Comparison of ENCODE assay signal across 8 cellular contexts in the genomic region with DNA sequence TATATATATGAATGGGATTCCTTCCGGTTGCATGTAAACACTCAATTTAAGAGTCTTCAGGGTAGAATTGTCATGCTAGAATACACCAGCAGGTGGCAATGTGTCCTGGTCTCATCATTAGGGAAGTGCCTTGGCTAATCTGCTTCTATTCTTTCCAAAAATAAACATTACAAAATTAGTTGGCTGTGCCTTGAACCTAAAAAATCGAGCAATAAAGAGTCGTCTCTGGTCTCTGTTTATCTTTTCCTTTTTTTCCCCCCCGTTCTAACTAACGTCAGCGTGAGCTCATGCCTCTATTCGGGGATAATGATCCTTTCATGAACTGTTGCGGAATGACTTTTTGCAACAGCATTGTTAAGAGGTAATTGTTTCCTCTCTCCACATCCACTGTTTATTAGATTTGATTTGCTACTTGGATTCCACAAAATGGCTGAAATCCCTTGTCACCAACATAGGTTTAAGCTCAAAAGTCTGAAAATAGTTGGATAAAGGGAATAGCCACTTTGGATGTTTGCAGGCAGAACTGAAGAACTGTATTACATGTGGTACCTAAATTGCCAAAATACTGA. TPM values are rescaled to one million over a fixed set of nuclear protein-coding genes. Genes with fewer than 3 reads are reported as not detected.
A peak's percentile ranks its signal among the peaks of the same experiment; 100 is the strongest.
DNase-seq lines count a peak whose midpoint lies in the region; ATAC-seq, FAIRE-seq and TF ChIP-seq lines count a peak whose summit lies in the region.

No MANE protein-coding gene starts in this region.

- H4K20me1 ChIP-seq in endothelial cell of umbilical vein (replicated peaks; ENCODE audit: control insufficient read depth, extremely low read depth, insufficient read depth, low read length): no peaks in the 10 kb centered on the region

- H3K27me3 ChIP-seq in endothelial cell of umbilical vein (ENCODE audit: control insufficient read depth in 2 of 2, insufficient read depth in 2 of 2, low read length in 2 of 2): no peaks in the 10 kb centered on the region

- H3K4me1 ChIP-seq in endothelial cell of umbilical vein (ENCODE audit: control insufficient read depth, extremely low read depth, insufficient read depth, low read length): peaks cover 32% of the 10 kb centered on the region

- FAIRE-seq in endothelial cell of umbilical vein (lab: Jason Lieb, UNC): peak; percentile 35

- peak overlapping the region; percentile 80 for H2AFZ ChIP-seq in endothelial cell of umbilical vein (ENCODE audit: low read depth, low read length)

- CTCF ChIA-PET in endothelial cell of umbilical vein (lab: Charles Lee): interaction anchor here (0.7 to 4.8 kb wide), 37 partner anchors 8 to 472 kb away, joined by 3 to 32 read pairs (median 5); a partner anchor contains a TSS

- peak; percentile 70 for DNase-seq in COR-L47 (lab: John Stamatoyannopoulos, UW)
- DNase-seq in NCI-H69 (lab: John Stamatoyannopoulos, UW): peak; percentile 86
- DNase-seq in activated CD4-positive, alpha-beta T cell treated with anti-CD3 and anti-CD28 coated beads, Interleukin-2, amount 50 U/mL, for 4 hours: peak; percentile 49 to 52
- peak; percentile 91 for DNase-seq in endothelial cell of umbilical vein (ENCODE audit: low read depth, low spot score)
- DNase-seq in midbrain (lab: John Stamatoyannopoulos, UW): peak; percentile 89
- DNase-seq in stimulated activated naive CD4-positive, alpha-beta T cell treated with Interleukin-2 at 50 U/mL for 16 hours (lab: John Stamatoyannopoulos, UW): peak; percentile 36

- intact Hi-C loops in endothelial cell of umbilical vein (cut with micrococcal nuclease): loop anchor here (1.0 to 10.0 kb wide), 8 partner anchors 10 to 1860 kb away; a partner anchor contains a TSS

- no peak for TF ChIP-seq POLR2A in endothelial cell of umbilical vein (IDR thresholded peaks at IDR 0.05; ENCODE audit: low read depth, low read length)

- H3K9me3 ChIP-seq in endothelial cell of umbilical vein (replicated peaks; ENCODE audit: control insufficient read depth, insufficient read depth, low read length): no peaks in the 10 kb centered on the region

- peak overlapping the region; percentile 98 for H3K4me2 ChIP-seq in endothelial cell of umbilical vein (ENCODE audit: insufficient read depth, low read length)

- H3K9ac ChIP-seq in endothelial cell of umbilical vein (replicated peaks; ENCODE audit: extremely low read depth, insufficient read depth, low read length): peak overlapping the region; percentile 96

- H3K79me2 ChIP-seq in endothelial cell of umbilical vein (ENCODE audit: control insufficient read depth, insufficient read depth, low read length): peaks cover 37% of the 10 kb centered on the region

- dilution Hi-C loops in endothelial cell of umbilical vein (cut with MboI; ENCODE audit: extremely low pct_ligation_motif_present, low sequenced_read_pairs): no loop called here

- no TSS peak for BruUV-seq in endothelial cell of umbilical vein (replicated peaks; lab: Mats Ljungman, UMichigan)

- TF ChIP-seq CTCF in endothelial cell of umbilical vein (IDR thresholded peaks at IDR 0.05; ENCODE audit: extremely low read depth in 1 of 2, insufficient read depth in 1 of 2, low read depth in 1 of 2, low read length in 2 of 2): peak; percentile 28 to 49

- H3K9me1 ChIP-seq in endothelial cell of umbilical vein (replicated peaks; ENCODE audit: control insufficient read depth, extremely low read depth, insufficient read depth, low read length): no peaks in the 10 kb centered on the region

- H3K27ac ChIP-seq in endothelial cell of umbilical vein (ENCODE audit: insufficient read depth, low read depth, low read length): peak overlapping the region; percentile 87

- peak; percentile 42 for ATAC-seq in HG03378 (IDR thresholded peaks at IDR 0.05; ENCODE audit: unreplicated experiment)
- no peak for ATAC-seq in GM21515 (IDR thresholded peaks at IDR 0.05; ENCODE audit: unreplicated experiment)

- H3K36me3 ChIP-seq in endothelial cell of umbilical vein (ENCODE audit: control insufficient read depth in 2 of 2, extremely low read depth in 1 of 2, insufficient read depth in 2 of 2, low read length in 2 of 2): peaks cover 0 to 11% of the 10 kb centered on the region in 2 experiments

- peak overlapping the region; percentile 82 to 98 (median 82) for H3K4me3 ChIP-seq in endothelial cell of umbilical vein (replicated peaks in 1 of 3; ENCODE audit: insufficient read depth in 1 of 3, low read depth in 1 of 3, low read length in 3 of 3)

- POLR2A ChIA-PET in endothelial cell of umbilical vein (lab: Charles Lee): interaction anchor here (0.7 kb wide), 1 partner anchor 10 kb away, joined by 4 read pairs; a partner anchor contains a TSS

TF ChIP-seq in endothelial cell of umbilical vein, 7 proteins besides CTCF, POLR2A, EP300 and RAD21:
- TF ChIP-seq FOS (IDR thresholded peaks at IDR 0.05; ENCODE audit: borderline replicate concordance, insufficient read depth, low read length): no peak
- no peak for TF ChIP-seq GATA2 (IDR thresholded peaks at IDR 0.05; ENCODE audit: insufficient read depth, insufficient read length, low read depth, low read length)
- TF ChIP-seq, protein P1, sequence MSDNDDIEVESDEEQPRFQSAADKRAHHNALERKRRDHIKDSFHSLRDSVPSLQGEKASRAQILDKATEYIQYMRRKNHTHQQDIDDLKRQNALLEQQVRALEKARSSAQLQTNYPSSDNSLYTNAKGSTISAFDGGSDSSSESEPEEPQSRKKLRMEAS (IDR thresholded peaks at IDR 0.05; ENCODE audit: insufficient read depth, insufficient read length): no peak
- peak; percentile 84 for TF ChIP-seq JUN (IDR thresholded peaks at IDR 0.05; ENCODE audit: borderline replicate concordance, insufficient read depth, insufficient read length, low read depth)

RNA-seq across cellular contexts. Expression of a gene that starts 1.2 kb away (rescaled TPM):
- total RNA-seq in endothelial cell of umbilical vein: 117 and 125 TPM in 2 replicates
- 14.9 and 20.9 TPM in 2 replicates for polyA plus RNA-seq in endothelial cell of umbilical vein
- polyA plus RNA-seq in endothelial cell of umbilical vein (2011; cell fraction: cytosol; rRNA removed): 27.0 and 27.4 TPM in 2 replicates
- 58.1 and 68.0 TPM in 2 replicates for polyA plus RNA-seq in endothelial cell of umbilical vein (2011; cell fraction: nucleus; rRNA removed)
- polyA plus RNA-seq in endothelial cell of umbilical vein (2012): 57.0 and 70.0 TPM in 2 replicates
- polyA minus RNA-seq in endothelial cell of umbilical vein: 143 and 149 TPM in 2 replicates
- polyA minus RNA-seq in endothelial cell of umbilical vein (2011; cell fraction: cytosol; rRNA and poly(A)+ RNA removed): 36.9 TPM
- 185 and 261 TPM in 2 replicates for polyA minus RNA-seq in endothelial cell of umbilical vein (2011; cell fraction: nucleus; rRNA and poly(A)+ RNA removed)

RNA-seq across cellular contexts. Expression of a gene that starts 9.9 kb away (rescaled TPM):
- 6.1 and 6.3 TPM in 2 replicates for total RNA-seq in endothelial cell of umbilical vein
- polyA plus RNA-seq in endothelial cell of umbilical vein: 8.3 and 9.7 TPM in 2 replicates
- 5.7 and 6.1 TPM in 2 replicates for polyA plus RNA-seq in endothelial cell of umbilical vein (2011; cell fraction: cytosol; rRNA removed)
- polyA plus RNA-seq in endothelial cell of umbilical vein (2011; cell fraction: nucleus; rRNA removed): 11.1 and 16.9 TPM in 2 replicates
- polyA plus RNA-seq in endothelial cell of umbilical vein (2012): 6.6 and 8.1 TPM in 2 replicates
- polyA minus RNA-seq in endothelial cell of umbilical vein: 9.5 and 15.5 TPM in 2 replicates
- polyA minus RNA-seq in endothelial cell of umbilical vein (2011; cell fraction: cytosol; rRNA and poly(A)+ RNA removed): 3.8 TPM
- polyA minus RNA-seq in endothelial cell of umbilical vein (2011; cell fraction: nucleus; rRNA and poly(A)+ RNA removed): 5.4 and 10.4 TPM in 2 replicates

Comparison
In these comparisons a context has a peak if more than half of its experiments do, and no peak if none do; other contexts are left out.
1. DNase-seq: peak in every context shown above with its lines; median percentile 91 in endothelial cell of umbilical vein; 89 in midbrain; 86 in NCI-H69; 70 in COR-L47; 50 in activated CD4-positive, alpha-beta T cell treated with anti-CD3 and anti-CD28 coated beads, Interleukin-2, amount 50 U/mL, for 4 hours; 36 in stimulated activated naive CD4-positive, alpha-beta T cell treated with Interleukin-2 at 50 U/mL for 16 hours.